In genomic region chr19:1538978-1539377, GRCh38 we compare ENCODE assay signal across 16 cellular contexts. TPM values are rescaled to one million over a fixed set of nuclear protein-coding genes. Genes with fewer than 3 reads are reported as not detected.
"Had no signal": no experiment of that assay in that cellular context is flagged by ENCODE, and none has a peak within 500 bp of the region (broad histone marks: within the 10 kb centered on the region; RNA-seq: fewer than 3 reads in every experiment).

No MANE protein-coding gene starts in this region.

- H3K27ac ChIP-seq: esophagus muscularis mucosa, psoas muscle, sigmoid colon, thyroid gland, VCaP had no signal

- H3K9me3 Mint-ChIP-seq: activated CD4-positive, alpha-beta memory T cell treated with anti-CD3 and anti-CD28 coated beads for 36 hours; activated naive CD4-positive, alpha-beta T cell treated with anti-CD3 and anti-CD28 coated beads, Interleukin-2, amount 50 U/mL, for 24 hours; activated T-cell treated with anti-CD3 and anti-CD28 coated beads, Interleukin-2, amount 50 U/mL, for 24 hours; natural killer cell; stimulated activated effector memory CD8-positive, alpha-beta T cell treated with anti-CD3 and anti-CD28 coated beads, Interleukin-12 subunit alpha, Interleukin-12 subunit beta, amount 100 ng/mL, for 72 hours had no signal

- H3K9me3 ChIP-seq: esophagus muscularis mucosa, psoas muscle, sigmoid colon, thyroid gland had no signal

- H3K4me1 Mint-ChIP-seq: activated CD4-positive, alpha-beta T cell treated with anti-CD3 and anti-CD28 coated beads for 36 hours; activated CD8-positive, alpha-beta memory T cell treated with anti-CD3 and anti-CD28 coated beads, Interleukin-2, amount 10 ng/mL, durations not matched to agents 7 days and 5 days; activated naive CD4-positive, alpha-beta T cell treated with anti-CD3 and anti-CD28 coated beads, Interleukin-2, amount 50 U/mL, for 24 hours; natural killer cell; stimulated activated effector memory CD8-positive, alpha-beta T cell treated with anti-CD3 and anti-CD28 coated beads, Interleukin-12 subunit alpha, Interleukin-12 subunit beta, amount 100 ng/mL, for 72 hours had no signal

- H3K4me3 ChIP-seq: esophagus muscularis mucosa, psoas muscle, sigmoid colon, thyroid gland had no signal

- H3K4me3 Mint-ChIP-seq: activated CD4-positive, alpha-beta memory T cell treated with anti-CD3 and anti-CD28 coated beads for 36 hours; activated CD4-positive, alpha-beta T cell treated with anti-CD3 and anti-CD28 coated beads for 36 hours; activated CD8-positive, alpha-beta memory T cell treated with anti-CD3 and anti-CD28 coated beads, Interleukin-2, amount 10 ng/mL, durations not matched to agents 7 days and 5 days; activated naive CD4-positive, alpha-beta T cell treated with anti-CD3 and anti-CD28 coated beads, Interleukin-2, amount 50 U/mL, for 24 hours; activated T-cell treated with anti-CD3 and anti-CD28 coated beads, Interleukin-2, amount 50 U/mL, for 24 hours; natural killer cell; stimulated activated effector memory CD8-positive, alpha-beta T cell treated with anti-CD3 and anti-CD28 coated beads, Interleukin-12 subunit alpha, Interleukin-12 subunit beta, amount 100 ng/mL, for 72 hours had no signal

- H3K27ac Mint-ChIP-seq: activated CD4-positive, alpha-beta memory T cell treated with anti-CD3 and anti-CD28 coated beads for 36 hours; activated CD4-positive, alpha-beta T cell treated with anti-CD3 and anti-CD28 coated beads for 36 hours; activated CD8-positive, alpha-beta memory T cell treated with anti-CD3 and anti-CD28 coated beads, Interleukin-2, amount 10 ng/mL, durations not matched to agents 7 days and 5 days; activated naive CD4-positive, alpha-beta T cell treated with anti-CD3 and anti-CD28 coated beads, Interleukin-2, amount 50 U/mL, for 24 hours; activated T-cell treated with anti-CD3 and anti-CD28 coated beads, Interleukin-2, amount 50 U/mL, for 24 hours; natural killer cell; stimulated activated effector memory CD8-positive, alpha-beta T cell treated with anti-CD3 and anti-CD28 coated beads, Interleukin-12 subunit alpha, Interleukin-12 subunit beta, amount 100 ng/mL, for 72 hours had no signal

- ATAC-seq: activated CD4-positive, alpha-beta T cell treated with anti-CD3 and anti-CD28 coated beads for 36 hours; activated CD8-positive, alpha-beta memory T cell treated with anti-CD3 and anti-CD28 coated beads, Interleukin-2, amount 10 ng/mL, durations not matched to agents 7 days and 5 days; natural killer cell; psoas muscle; stimulated activated effector memory CD8-positive, alpha-beta T cell treated with anti-CD3 and anti-CD28 coated beads, Interleukin-12 subunit alpha, Interleukin-12 subunit beta, amount 100 ng/mL, for 72 hours had no signal

- DNase-seq: activated CD4-positive, alpha-beta memory T cell treated with anti-CD3 and anti-CD28 coated beads for 36 hours; activated CD4-positive, alpha-beta T cell treated with anti-CD3 and anti-CD28 coated beads for 36 hours; activated CD8-positive, alpha-beta memory T cell treated with anti-CD3 and anti-CD28 coated beads, Interleukin-2, amount 10 ng/mL, durations not matched to agents 7 days and 5 days; activated T-cell treated with anti-CD3 and anti-CD28 coated beads, Interleukin-2, amount 50 U/mL, for 24 hours; foreskin melanocyte; natural killer cell; occipital lobe; psoas muscle; sigmoid colon; T-helper 1 cell had no signal

- H3K4me1 ChIP-seq: psoas muscle, thyroid gland had no signal

- H3K36me3 Mint-ChIP-seq: activated CD4-positive, alpha-beta memory T cell treated with anti-CD3 and anti-CD28 coated beads for 36 hours; activated CD8-positive, alpha-beta memory T cell treated with anti-CD3 and anti-CD28 coated beads, Interleukin-2, amount 10 ng/mL, durations not matched to agents 7 days and 5 days; activated naive CD4-positive, alpha-beta T cell treated with anti-CD3 and anti-CD28 coated beads, Interleukin-2, amount 50 U/mL, for 24 hours; natural killer cell; stimulated activated effector memory CD8-positive, alpha-beta T cell treated with anti-CD3 and anti-CD28 coated beads, Interleukin-12 subunit alpha, Interleukin-12 subunit beta, amount 100 ng/mL, for 72 hours had no signal

- H3K27me3 ChIP-seq: sigmoid colon, thyroid gland had no signal

- H3K36me3 ChIP-seq: esophagus muscularis mucosa, sigmoid colon, thyroid gland had no signal

RNA-seq across cellular contexts. Expression of gene PLK5, which starts 15.1 kb away (rescaled TPM):
- total RNA-seq: activated CD4-positive, alpha-beta memory T cell treated with anti-CD3 and anti-CD28 coated beads for 36 hours; activated CD4-positive, alpha-beta T cell treated with anti-CD3 and anti-CD28 coated beads for 36 hours; activated CD8-positive, alpha-beta memory T cell treated with anti-CD3 and anti-CD28 coated beads, Interleukin-2, amount 10 ng/mL, durations not matched to agents 7 days and 5 days; cardiac septum; natural killer cell; occipital lobe; psoas muscle; thyroid gland had no signal

RNA-seq across cellular contexts. Expression of gene ADAMTSL5, which starts 26.2 kb away (rescaled TPM):
- total RNA-seq: occipital lobe had no signal
